1 cellular context compared by ENCODE assay signal in the genomic region with DNA sequence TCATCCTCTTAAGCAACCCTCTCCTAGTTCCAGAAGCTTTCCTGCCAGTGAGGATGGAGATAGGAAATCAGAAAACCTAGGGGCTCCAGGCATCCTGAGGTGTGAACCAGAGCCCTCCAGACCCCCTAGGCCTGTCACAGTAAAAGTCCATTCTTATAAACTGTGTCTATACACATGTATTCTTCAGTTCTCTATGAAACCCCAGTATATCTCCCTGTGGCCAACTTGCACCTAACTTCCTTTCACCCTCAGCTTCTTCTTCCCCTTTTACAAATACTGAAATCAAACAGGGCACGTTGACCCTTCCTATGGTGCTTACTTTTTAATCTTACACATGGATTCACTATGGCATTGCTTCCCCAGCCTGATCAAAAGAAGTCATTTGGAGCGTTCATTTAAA.
TF ChIP-seq lines count a peak whose summit lies in the region.

No MANE protein-coding gene starts in this region.

TF ChIP-seq in HepG2, 621 proteins besides CTCF, POLR2A, EP300 and RAD21:
- 0 out of 2 replicates have a peak, but pooled peaks have one; percentile 7 for TF ChIP-seq POLR2AphosphoS2 (IDR thresholded peaks at IDR 0.05; ENCODE audit: low read depth, low read length)
TF ChIP-seq in HepG2: peak in this region for 1; not testable (repeated sequence) for 620.
